In the genomic region with DNA sequence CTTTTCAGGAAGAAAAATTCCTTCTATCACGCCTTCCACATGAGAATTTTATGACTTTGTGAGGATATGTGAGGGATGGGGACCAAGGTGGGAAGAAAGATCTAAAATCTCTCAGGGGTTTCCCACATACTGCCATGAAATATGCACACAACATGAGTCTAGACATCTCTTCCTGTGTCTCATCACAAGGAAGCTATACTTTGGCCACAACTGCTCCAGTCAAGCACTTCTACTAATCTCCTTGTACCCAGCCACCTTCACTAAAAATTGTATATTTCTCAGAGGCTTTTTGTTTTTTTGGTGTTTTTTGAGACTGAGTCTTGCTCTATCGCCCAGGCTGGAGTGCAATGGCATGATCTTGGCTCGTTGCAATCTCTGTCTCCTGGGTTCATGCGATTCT, we compare ENCODE assay signal across 13 cellular contexts. TPM values are rescaled to one million over a fixed set of nuclear protein-coding genes. Genes with fewer than 3 reads are reported as not detected.
DNase-seq lines count a peak whose midpoint lies in the region; ATAC-seq and TF ChIP-seq lines count a peak whose summit lies in the region.
"Had no signal": no experiment of that assay in that cellular context is flagged by ENCODE, and none has a peak within 500 bp of the region (broad histone marks: within the 10 kb centered on the region; RNA-seq: fewer than 3 reads in every experiment).

No MANE protein-coding gene starts in this region.

- no peak for DNase-seq in CD4-positive, alpha-beta T cell
- DNase-seq in HFFc6 (no peak), memory B cell (ENCODE audit: low spot score in 2 of 2) (no peak), testis (no peak), NCI-H2171 (lab: John Stamatoyannopoulos, UW) (no peak)
- DNase-seq in activated T-helper 1 cell treated with anti-CD3 and anti-CD28 coated beads, Interleukin-12 subunit alpha, Interleukin-12 subunit beta, Interleukin-2, Interleukin-4 antibody, amounts not matched to agents 30 ng/mL and 10 ng/mL and 1 ng/mL, durations not matched to agents 14 hours and 24 hours and 36 hours (ENCODE audit: low spot score) = no peak
- DNase-seq: activated gamma-delta T cell, H9, left ventricle myocardium superior, NCI-H446 treated with DMSO at 0.1 percent for 48 hours had no signal

- ATAC-seq in CD4-positive, alpha-beta T cell (ENCODE audit: poor library complexity) = peak; percentile 13
- ATAC-seq in memory B cell (ENCODE audit: low read depth) = no peak
- ATAC-seq in HG02981 (IDR thresholded peaks at IDR 0.05; ENCODE audit: unreplicated experiment) = no peak
- ATAC-seq in gastroesophageal sphincter = no peak
- ATAC-seq: left ventricle myocardium superior, WTC11 had no signal

- H3K36me3 Mint-ChIP-seq in CD4-positive, alpha-beta T cell (ENCODE audit: low read depth) = peaks cover 45% of the 10 kb centered on the region
- H3K36me3 Mint-ChIP-seq in HFFc6 (ENCODE audit: low read depth) = no peaks in the 10 kb centered on the region
- H3K36me3 Mint-ChIP-seq in activated T-helper 1 cell treated with anti-CD3 and anti-CD28 coated beads, Interleukin-12 subunit alpha, Interleukin-12 subunit beta, Interleukin-2, Interleukin-4 antibody, amounts not matched to agents 30 ng/mL and 10 ng/mL and 1 ng/mL, durations not matched to agents 14 hours and 24 hours and 36 hours (ENCODE audit: low read depth) = peaks cover 12% of the 10 kb centered on the region
- peaks cover 2% of the 10 kb centered on the region for H3K36me3 Mint-ChIP-seq in memory B cell
- H3K36me3 Mint-ChIP-seq: WTC11 had no signal

- H3K27me3 Mint-ChIP-seq in CD4-positive, alpha-beta T cell = no peaks in the 10 kb centered on the region
- no peaks in the 10 kb centered on the region for H3K27me3 Mint-ChIP-seq in HFFc6 (ENCODE audit: insufficient read depth)
- no peaks in the 10 kb centered on the region for H3K27me3 Mint-ChIP-seq in activated T-helper 1 cell treated with anti-CD3 and anti-CD28 coated beads, Interleukin-12 subunit alpha, Interleukin-12 subunit beta, Interleukin-2, Interleukin-4 antibody, amounts not matched to agents 30 ng/mL and 10 ng/mL and 1 ng/mL, durations not matched to agents 14 hours and 24 hours and 36 hours (ENCODE audit: insufficient read depth)
- no peaks in the 10 kb centered on the region for H3K27me3 Mint-ChIP-seq in memory B cell

- peak overlapping the region; percentile 95 for H3K27ac Mint-ChIP-seq in CD4-positive, alpha-beta T cell
- H3K27ac Mint-ChIP-seq in HFFc6 (no peak overlapping the region), memory B cell (peak overlapping the region; percentile 75)
- H3K27ac Mint-ChIP-seq in activated T-helper 1 cell treated with anti-CD3 and anti-CD28 coated beads, Interleukin-12 subunit alpha, Interleukin-12 subunit beta, Interleukin-2, Interleukin-4 antibody, amounts not matched to agents 30 ng/mL and 10 ng/mL and 1 ng/mL, durations not matched to agents 14 hours and 24 hours and 36 hours = no peak overlapping the region
- H3K27ac Mint-ChIP-seq: WTC11 had no signal

- H3K9me3 ChIP-seq in CD4-positive, alpha-beta T cell (ENCODE audit: control insufficient read depth, low read length) = no peaks in the 10 kb centered on the region
- H3K9me3 ChIP-seq in testis = no peaks in the 10 kb centered on the region
- no peaks in the 10 kb centered on the region for H3K9me3 ChIP-seq in gastroesophageal sphincter

- H3K36me3 ChIP-seq in testis (ENCODE audit: low read depth, missing control alignments) (no peaks in the 10 kb centered on the region), gastroesophageal sphincter (no peaks in the 10 kb centered on the region)

- TF ChIP-seq POLR2A in testis (IDR thresholded peaks at IDR 0.05) (no peak), gastroesophageal sphincter (IDR thresholded peaks at IDR 0.05) (no peak)

- POLR2A ChIA-PET in CD4-positive, alpha-beta T cell (lab: Charles Lee) = interaction anchor here (0.8 to 1.2 kb wide), 2 partner anchors 13 to 61 kb away, joined by 3 to 5 read pairs; no protein-coding TSS in a partner anchor

- H3K9me3 Mint-ChIP-seq in CD4-positive, alpha-beta T cell = no peaks in the 10 kb centered on the region
- H3K9me3 Mint-ChIP-seq in HFFc6 (no peaks in the 10 kb centered on the region), memory B cell (no peaks in the 10 kb centered on the region)
- H3K9me3 Mint-ChIP-seq in activated T-helper 1 cell treated with anti-CD3 and anti-CD28 coated beads, Interleukin-12 subunit alpha, Interleukin-12 subunit beta, Interleukin-2, Interleukin-4 antibody, amounts not matched to agents 30 ng/mL and 10 ng/mL and 1 ng/mL, durations not matched to agents 14 hours and 24 hours and 36 hours = no peaks in the 10 kb centered on the region
- H3K9me3 Mint-ChIP-seq: H9, WTC11 had no signal

- H3K27me3 ChIP-seq in CD4-positive, alpha-beta T cell (ENCODE audit: control insufficient read depth, insufficient read depth, low read length) = no peaks in the 10 kb centered on the region
- no peaks in the 10 kb centered on the region for H3K27me3 ChIP-seq in testis
- H3K27me3 ChIP-seq in gastroesophageal sphincter = no peaks in the 10 kb centered on the region

- peak overlapping the region; percentile 86 for H3K4me3 Mint-ChIP-seq in CD4-positive, alpha-beta T cell
- peak overlapping the region; percentile 6; the same call in 1 of the 2 replicates for H3K4me3 Mint-ChIP-seq in HFFc6
- H3K4me3 Mint-ChIP-seq in activated T-helper 1 cell treated with anti-CD3 and anti-CD28 coated beads, Interleukin-12 subunit alpha, Interleukin-12 subunit beta, Interleukin-2, Interleukin-4 antibody, amounts not matched to agents 30 ng/mL and 10 ng/mL and 1 ng/mL, durations not matched to agents 14 hours and 24 hours and 36 hours = peak overlapping the region; percentile 37
- no peak overlapping the region for H3K4me3 Mint-ChIP-seq in memory B cell
- H3K4me3 Mint-ChIP-seq: H9, WTC11 had no signal

- H3K4me3 ChIP-seq in testis (no peak overlapping the region), gastroesophageal sphincter (no peak overlapping the region)

- WGBS in testis, 2 donors = 92 to 97% methylated on average over 4 of the region's 4 CpGs
- 100% methylated on average over 4 of the region's 4 CpGs for WGBS in gastroesophageal sphincter (ENCODE audit: low coverage in 1 of 2), 2 donors

- TF ChIP-seq EP300 in gastroesophageal sphincter (IDR thresholded peaks at IDR 0.05) = no peak

- H3K27ac ChIP-seq in CD4-positive, alpha-beta T cell (ENCODE audit: low read depth, low read length) = no peak overlapping the region
- H3K27ac ChIP-seq in testis (no peak overlapping the region), gastroesophageal sphincter (no peak overlapping the region)

- intact Hi-C loops in CD4-positive, alpha-beta T cell (cut with DNase I, micrococcal nuclease) = loop anchor here (5.0 kb wide), 5 partner anchors 34 to 209 kb away; a partner anchor contains a TSS
- intact Hi-C loops in activated T-helper 1 cell treated with anti-CD3 and anti-CD28 coated beads, Interleukin-12 subunit alpha, Interleukin-12 subunit beta, Interleukin-2, Interleukin-4 antibody, amounts not matched to agents 30 ng/mL and 10 ng/mL and 1 ng/mL, durations not matched to agents 14 hours and 24 hours and 36 hours (cut with micrococcal nuclease) = loop anchor here (5.0 to 10.0 kb wide), 2 partner anchors 99 to 1222 kb away; a partner anchor contains a TSS
- intact Hi-C loops in testis (cut with DNase I; ENCODE audit: low total_unique reads) = no loop called here

- H3K4me1 Mint-ChIP-seq in CD4-positive, alpha-beta T cell (ENCODE audit: low read depth) = peaks cover 72% of the 10 kb centered on the region
- H3K4me1 Mint-ChIP-seq in HFFc6 (ENCODE audit: low read depth) = peaks cover 56% of the 10 kb centered on the region
- peaks cover 53% of the 10 kb centered on the region for H3K4me1 Mint-ChIP-seq in activated T-helper 1 cell treated with anti-CD3 and anti-CD28 coated beads, Interleukin-12 subunit alpha, Interleukin-12 subunit beta, Interleukin-2, Interleukin-4 antibody, amounts not matched to agents 30 ng/mL and 10 ng/mL and 1 ng/mL, durations not matched to agents 14 hours and 24 hours and 36 hours (ENCODE audit: low read depth)
- peaks cover 38% of the 10 kb centered on the region for H3K4me1 Mint-ChIP-seq in memory B cell

- TF ChIP-seq CTCF in CD4-positive, alpha-beta T cell (IDR thresholded peaks at IDR 0.05) = no peak
- TF ChIP-seq CTCF in HFFc6 (IDR thresholded peaks at IDR 0.05) (no peak), testis (IDR thresholded peaks at IDR 0.05) (no peak), gastroesophageal sphincter (IDR thresholded peaks at IDR 0.05) (no peak)

- CTCF ChIA-PET in CD4-positive, alpha-beta T cell (lab: Charles Lee) = interaction anchor here (1.0 kb wide), 1 partner anchor 30 kb away, joined by 3 read pairs; no protein-coding TSS in a partner anchor

- peaks cover 4% of the 10 kb centered on the region for H3K4me1 ChIP-seq in testis
- H3K4me1 ChIP-seq in gastroesophageal sphincter = peaks cover 4 to 73% (median 5%) of the 10 kb centered on the region in 3 donors

RNA-seq across cellular contexts. Expression of a gene that starts 3.2 kb away (rescaled TPM):
- 100 to 1,000 TPM; 154 to 160 TPM for total RNA-seq in CD4-positive, alpha-beta T cell
- 10 to 100 TPM; 66.8 to 77.8 (median 71.1) TPM for total RNA-seq in HFFc6 (2021; fragmentation: NEBNext Ultra II Directional; extraction: Animal tissue kit (Norgen Biotek cat#: 25700))
- 86.9 and 95.9 TPM in 2 replicates for total RNA-seq in activated T-helper 1 cell treated with anti-CD3 and anti-CD28 coated beads, Interleukin-12 subunit alpha, Interleukin-12 subunit beta, Interleukin-2, Interleukin-4 antibody, amounts not matched to agents 30 ng/mL and 10 ng/mL and 1 ng/mL, durations not matched to agents 14 hours and 24 hours and 36 hours
- total RNA-seq in testis = 10 to 100 TPM; 64.3 to 77.5 TPM
- polyA plus RNA-seq in testis (ENCODE audit: insufficient read depth, low read depth, low replicate concordance) = 19.1 TPM
- total RNA-seq in gastroesophageal sphincter = 10 to 100 TPM; 65.8 to 73.5 (median 66.7) TPM

Comparison
In these comparisons a context has a peak if more than half of its experiments do, and no peak if none do; other contexts are left out.
1. H3K27ac Mint-ChIP-seq: peak in CD4-positive, alpha-beta T cell (single experiment) and memory B cell (single experiment); none in HFFc6 (single experiment) and activated T-helper 1 cell treated with anti-CD3 and anti-CD28 coated beads, Interleukin-12 subunit alpha, Interleukin-12 subunit beta, Interleukin-2, Interleukin-4 antibody, amounts not matched to agents 30 ng/mL and 10 ng/mL and 1 ng/mL, durations not matched to agents 14 hours and 24 hours and 36 hours (single experiment).